15 cellular contexts compared by ENCODE assay signal in genomic region chr3:100001083-100001482, GRCh38.
DNase-seq lines count a peak whose midpoint lies in the region; ATAC-seq, FAIRE-seq and TF ChIP-seq lines count a peak whose summit lies in the region.
"Had no signal": no experiment of that assay in that cellular context is flagged by ENCODE, and none has a peak within 500 bp of the region (broad histone marks: within the 10 kb centered on the region; RNA-seq: fewer than 3 reads in every experiment).

No MANE protein-coding gene starts in this region.

- WGBS in GM12878 (ENCODE audit: insufficient coverage, insufficient replicate concordance, low lambda C conversion rate, missing lambda C conversion rate): 100% methylated on average over 3 of the region's 3 CpGs

- no peak overlapping the region for H3K4me2 ChIP-seq in GM12878 (ENCODE audit: control insufficient read depth, insufficient read depth)
- H3K4me2 ChIP-seq: A549 had no signal

- H3K4me3 Mint-ChIP-seq in mesothelial cell of epicardium: no peak overlapping the region
- H3K4me3 Mint-ChIP-seq in type B pancreatic cell: no peak overlapping the region
- H3K4me3 Mint-ChIP-seq: CD4-positive, alpha-beta memory T cell had no signal

- in situ Hi-C loops in GM12878 (cut with MboI): no loop called here

- intact Hi-C loops in GM12878 (cut with micrococcal nuclease; ENCODE audit: unreplicated experiment): no loop called here

- peaks cover 2% of the 10 kb centered on the region; the same call in 1 of the 2 replicates for H3K4me1 ChIP-seq in GM12878 (ENCODE audit: control insufficient read depth, insufficient read depth, low read length)
- H3K4me1 ChIP-seq in right atrium auricular region: peaks cover 0 to 29% of the 10 kb centered on the region in 2 donors

- H3K27ac Mint-ChIP-seq in mesothelial cell of epicardium (peak overlapping the region; percentile 83), type B pancreatic cell (peak overlapping the region; percentile 80)
- H3K27ac Mint-ChIP-seq: CD4-positive, alpha-beta memory T cell had no signal

- no TSS peak for BruUV-seq in GM12878 (replicated peaks; lab: Mats Ljungman, UMichigan)

- H3K9me3 Mint-ChIP-seq in mesothelial cell of epicardium: peaks cover 14% of the 10 kb centered on the region
- H3K9me3 Mint-ChIP-seq in type B pancreatic cell: no peaks in the 10 kb centered on the region

- H3K9me3 ChIP-seq in GM12878 (replicated peaks; ENCODE audit: control insufficient read depth, insufficient read depth, low read length) (0 out of 3 replicates have a peak, but pooled peaks cover 2% of the 10 kb centered on the region), right atrium auricular region (no peaks in the 10 kb centered on the region)
- H3K9me3 ChIP-seq: A549, BE2C had no signal

- POLR2A ChIA-PET in GM12878 (lab: Charles Lee): interaction anchor here (0.6 kb wide), 1 partner anchor 18 kb away, joined by 3 read pairs; no protein-coding TSS in a partner anchor

- no peaks in the 10 kb centered on the region for H3K27me3 Mint-ChIP-seq in mesothelial cell of epicardium (ENCODE audit: low read depth)
- no peaks in the 10 kb centered on the region for H3K27me3 Mint-ChIP-seq in type B pancreatic cell
- H3K27me3 Mint-ChIP-seq: CD4-positive, alpha-beta memory T cell had no signal

- no peak overlapping the region for H3K9ac ChIP-seq in GM12878 (ENCODE audit: control insufficient read depth, insufficient read depth, low read length)

- no peaks in the 10 kb centered on the region for H3K36me3 ChIP-seq in GM12878 (ENCODE audit: control insufficient read depth in 2 of 2, insufficient read depth in 2 of 2, low read length in 1 of 2)
- no peaks in the 10 kb centered on the region for H3K36me3 ChIP-seq in right atrium auricular region
- H3K36me3 ChIP-seq: BE2C had no signal

- no peak for TF ChIP-seq EP300 in GM12878 (IDR thresholded peaks at IDR 0.05; ENCODE audit: borderline replicate concordance in 1 of 2, control insufficient read depth in 1 of 2, low read depth in 2 of 2, low read length in 2 of 2)

- SMC1A ChIA-PET in GM12878 (lab: Charles Lee; ENCODE audit: uncharacterized antibody, unreplicated experiment): interaction anchor here (1.6 kb wide), 1 partner anchor 28 kb away, joined by 5 read pairs; no protein-coding TSS in a partner anchor

- no peaks in the 10 kb centered on the region for H3K27me3 ChIP-seq in GM12878 (replicated peaks in 1 of 2; ENCODE audit: control insufficient read depth in 2 of 2, insufficient read depth in 2 of 2, low read length in 1 of 2)
- H3K27me3 ChIP-seq in right atrium auricular region: no peaks in the 10 kb centered on the region
- H3K27me3 ChIP-seq: BE2C had no signal

- H4K20me1 ChIP-seq in GM12878 (ENCODE audit: control insufficient read depth, insufficient read depth): no peaks in the 10 kb centered on the region

- CTCF ChIA-PET in GM12878 (lab: Yijun Ruan, JAX): no interaction called here

- H3K4me1 Mint-ChIP-seq in mesothelial cell of epicardium: peaks cover 39% of the 10 kb centered on the region
- H3K4me1 Mint-ChIP-seq in type B pancreatic cell (ENCODE audit: unreplicated experiment): peaks cover 28% of the 10 kb centered on the region

- no peak overlapping the region for H2AFZ ChIP-seq in GM12878 (ENCODE audit: control insufficient read depth, low read depth, low read length)

- TF ChIP-seq RAD21 in GM12878 (IDR thresholded peaks at IDR 0.05; ENCODE audit: insufficient read depth, low read depth, low read length): no peak

- H3K27ac ChIP-seq in GM12878 (ENCODE audit: control insufficient read depth, insufficient read depth) (no peak overlapping the region), epithelial cell of prostate (peak overlapping the region; percentile 93), right atrium auricular region (no peak overlapping the region)
- H3K27ac ChIP-seq: C4-2B, HL-60 had no signal

- no peak for FAIRE-seq in GM12878 (lab: Jason Lieb, UNC)
- FAIRE-seq: A549, GM12892 had no signal

- no peak for ATAC-seq in GM12878
- ATAC-seq in HG03565 (IDR thresholded peaks at IDR 0.05; ENCODE audit: unreplicated experiment): no peak
- ATAC-seq: A549 had no signal

- no peak overlapping the region for H3K4me3 ChIP-seq in GM12878
- no peak overlapping the region for H3K4me3 ChIP-seq in right atrium auricular region
- H3K4me3 ChIP-seq: A549 had no signal

- H3K79me2 ChIP-seq in GM12878 (ENCODE audit: control insufficient read depth, insufficient read depth, low read length): no peaks in the 10 kb centered on the region

- peaks cover 5% of the 10 kb centered on the region for H3K36me3 Mint-ChIP-seq in mesothelial cell of epicardium
- peaks cover 2% of the 10 kb centered on the region for H3K36me3 Mint-ChIP-seq in type B pancreatic cell

- TF ChIP-seq CTCF in GM12878 (IDR thresholded peaks at IDR 0.05 in 2 of 3, conservative IDR thresholded peaks at IDR 0.05 in 1 of 3; ENCODE audit: control insufficient read depth in 2 of 3, extremely low read depth in 1 of 3, insufficient read depth in 1 of 3, low read depth in 3 of 3, low read length in 3 of 3) (no peak), mesothelial cell of epicardium (IDR thresholded peaks at IDR 0.05; ENCODE audit: unreplicated experiment) (no peak), type B pancreatic cell (conservative IDR thresholded peaks at IDR 0.05) (no peak), right atrium auricular region (IDR thresholded peaks at IDR 0.05) (no peak)

- DNase-seq in GM12878 (ENCODE audit: low read depth, low spot score): no peak
- no peak for DNase-seq in epithelial cell of prostate (ENCODE audit: low read depth, low spot score)
- no peak for DNase-seq in mesothelial cell of epicardium (ENCODE audit: low spot score in 2 of 2, unreplicated experiment in 2 of 2)
- DNase-seq in type B pancreatic cell (ENCODE audit: extremely low spot score, unreplicated experiment): no peak
- no peak for DNase-seq in activated CD4-positive, alpha-beta T cell treated with anti-CD3 and anti-CD28 coated beads for 1 hour
- DNase-seq in right atrium auricular region (ENCODE audit: low spot score): no peak
- DNase-seq: BE2C; CD4-positive, alpha-beta memory T cell; DMS79; HCEC 1CT had no signal

- RAD21 ChIA-PET in GM12878 (lab: Charles Lee; ENCODE audit: unreplicated experiment): no interaction called here

- TF ChIP-seq POLR2A in GM12878 (IDR thresholded peaks at IDR 0.05; ENCODE audit: low read depth, low read length): no peak

TF ChIP-seq in GM12878, 131 proteins besides CTCF, POLR2A, EP300 and RAD21:
- no peak for TF ChIP-seq ATF2 (IDR thresholded peaks at IDR 0.05; ENCODE audit: low read length)
- TF ChIP-seq, protein P1, sequence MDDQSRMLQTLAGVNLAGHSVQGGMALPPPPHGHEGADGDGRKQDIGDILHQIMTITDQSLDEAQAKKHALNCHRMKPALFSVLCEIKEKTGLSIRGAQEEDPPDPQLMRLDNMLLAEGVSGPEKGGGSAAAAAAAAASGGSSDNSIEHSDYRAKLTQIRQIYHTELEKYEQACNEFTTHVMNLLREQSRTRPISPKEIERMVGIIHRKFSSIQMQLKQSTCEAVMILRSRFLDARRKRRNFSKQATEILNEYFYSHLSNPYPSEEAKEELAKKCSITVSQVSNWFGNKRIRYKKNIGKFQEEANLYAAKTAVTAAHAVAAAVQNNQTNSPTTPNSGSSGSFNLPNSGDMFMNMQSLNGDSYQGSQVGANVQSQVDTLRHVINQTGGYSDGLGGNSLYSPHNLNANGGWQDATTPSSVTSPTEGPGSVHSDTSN (IDR thresholded peaks at IDR 0.05; ENCODE audit: insufficient replicate concordance, low read depth, low read length): no peak
- TF ChIP-seq ZBTB40 (IDR thresholded peaks at IDR 0.05; ENCODE audit: borderline replicate concordance): peak; percentile 43; the same call in 1 of the 2 replicates
- no peak for TF ChIP-seq POU2F2 (IDR thresholded peaks at IDR 0.05; ENCODE audit: borderline replicate concordance, low read depth, low read length)
